In genomic region chr15:43903864-43904290, GRCh38 we compare ENCODE assay signal across 1 cellular context.
TF ChIP-seq lines count a peak whose summit lies in the region.

No MANE protein-coding gene starts in this region.

TF ChIP-seq in H1, 55 proteins besides CTCF, POLR2A, EP300 and RAD21 (continued from another document):
- 0 out of 2 replicates have a peak, but pooled peaks have one; percentile 26 for TF ChIP-seq SP1 (IDR thresholded peaks at IDR 0.05; ENCODE audit: low read depth, low read length)
- TF ChIP-seq EZH2 (IDR thresholded peaks at IDR 0.05; ENCODE audit: low read depth, low read length, severe bottlenecking): no peak
- peak; percentile 94 for TF ChIP-seq TCF12 (IDR thresholded peaks at IDR 0.05; ENCODE audit: low read depth, low read length)
- no peak for TF ChIP-seq CHD7 (IDR thresholded peaks at IDR 0.05; ENCODE audit: insufficient replicate concordance, low read length)
- TF ChIP-seq YY1 (IDR thresholded peaks at IDR 0.05; ENCODE audit: low read depth, low read length): peak; percentile 85
- no peak for TF ChIP-seq SIX5 (IDR thresholded peaks at IDR 0.05; ENCODE audit: low read depth, low read length)
- no peak for TF ChIP-seq CHD1 (IDR thresholded peaks at IDR 0.05; ENCODE audit: low read depth, low read length)
- TF ChIP-seq BCL11A (IDR thresholded peaks at IDR 0.05; ENCODE audit: low read depth in 2 of 2, low read length in 2 of 2): no peak
- no peak for TF ChIP-seq USF2 (IDR thresholded peaks at IDR 0.05; ENCODE audit: low read length)
- TF ChIP-seq GABPA (IDR thresholded peaks at IDR 0.05; ENCODE audit: borderline replicate concordance, insufficient read depth, low read length): no peak
- no peak for TF ChIP-seq MAFK (IDR thresholded peaks at IDR 0.05; ENCODE audit: low read depth, low read length)
- no peak for TF ChIP-seq TEAD4 (IDR thresholded peaks at IDR 0.05; ENCODE audit: low read depth, low read length)
- no peak for TF ChIP-seq ZNF274 (IDR thresholded peaks at IDR 0.05; ENCODE audit: borderline replicate concordance, extremely low read depth, low read length)
- no peak for TF ChIP-seq HDAC6 (IDR thresholded peaks at IDR 0.05; ENCODE audit: low read depth, low read length)
- no peak for TF ChIP-seq TAF7 (optimal IDR thresholded peaks at IDR 0.05; ENCODE audit: borderline replicate concordance, low read depth, low read length)
- TF ChIP-seq RXRA (IDR thresholded peaks at IDR 0.05; ENCODE audit: insufficient read depth, low read depth, low read length): 0 out of 2 replicates have a peak, but pooled peaks have one; percentile 75
- TF ChIP-seq ASH2L (IDR thresholded peaks at IDR 0.05; ENCODE audit: low read length): peak; percentile 35
- TF ChIP-seq POLR2AphosphoS5 (IDR thresholded peaks at IDR 0.05; ENCODE audit: low read depth, low read length): no peak
- TF ChIP-seq EGR1 (IDR thresholded peaks at IDR 0.05; ENCODE audit: borderline replicate concordance, low read depth, low read length): no peak
- TF ChIP-seq RBBP5 (IDR thresholded peaks at IDR 0.05; ENCODE audit: borderline replicate concordance, low read depth, low read length): no peak
- no peak for TF ChIP-seq PHF8 (conservative IDR thresholded peaks at IDR 0.05; ENCODE audit: low read depth, low read length)
- 0 out of 2 replicates have a peak, but pooled peaks have one; percentile 15 for TF ChIP-seq ATF3 (IDR thresholded peaks at IDR 0.05; ENCODE audit: insufficient read depth, low read depth, low read length)
- TF ChIP-seq KDM1A (IDR thresholded peaks at IDR 0.05; ENCODE audit: borderline replicate concordance, low read length): no peak
- peak; percentile 73 for TF ChIP-seq MAX (IDR thresholded peaks at IDR 0.05)
- no peak for TF ChIP-seq CTBP2 (IDR thresholded peaks at IDR 0.05; ENCODE audit: borderline replicate concordance, insufficient read depth, insufficient read length, low read length)
